ENCODE assay signal across 8 cellular contexts in genomic region chr10:110210663-110211454, GRCh38. TPM values are rescaled to one million over a fixed set of nuclear protein-coding genes. Genes with fewer than 3 reads are reported as not detected.
DNase-seq lines count a peak whose midpoint lies in the region; ATAC-seq, FAIRE-seq and TF ChIP-seq lines count a peak whose summit lies in the region.

No MANE protein-coding gene starts in this region.

- TF ChIP-seq POLR2A in NB4 (IDR thresholded peaks at IDR 0.05; ENCODE audit: extremely low read depth, insufficient read length) (peak; percentile 45), stomach (IDR thresholded peaks at IDR 0.05) (peak in 2 of 4 donors; percentile 50 to 63)

- H3K4me1 ChIP-seq in neural progenitor cell: peaks cover 18% of the 10 kb centered on the region
- peaks cover 27 to 58% (median 40%) of the 10 kb centered on the region in 4 donors for H3K4me1 ChIP-seq in stomach

- no peak for TF ChIP-seq CTCF in NB4 (IDR thresholded peaks at IDR 0.05; ENCODE audit: low read depth, low read length)
- TF ChIP-seq CTCF in neural progenitor cell (IDR thresholded peaks at IDR 0.05): no peak
- TF ChIP-seq CTCF in stomach (IDR thresholded peaks at IDR 0.05): no peak

- WGBS in stomach, 5 donors: 0 to 1% (median 0%) methylated on average over 48 to 60 of the region's 60 CpGs

- H3K9me3 ChIP-seq in neural progenitor cell (ENCODE audit: low read depth): no peaks in the 10 kb centered on the region
- H3K9me3 ChIP-seq in stomach: no peaks in the 10 kb centered on the region

- in situ Hi-C loops in SK-MEL-5 (cut with HindIII; ENCODE audit: low pct_unique_long_range_greater_than_20kb, low sequenced_read_pairs): no loop called here

- no peaks in the 10 kb centered on the region for H3K9me3 Mint-ChIP-seq in activated naive CD4-positive, alpha-beta T cell treated with anti-CD3 and anti-CD28 coated beads for 36 hours
- no peaks in the 10 kb centered on the region for H3K9me3 Mint-ChIP-seq in neural progenitor cell

- DNase-seq in GF-D8 (lab: John Stamatoyannopoulos, UW): peak; percentile 96
- peak; percentile 98 for DNase-seq in NB4 (ENCODE audit: low read depth)
- DNase-seq in SK-MEL-5 (ENCODE audit: low read depth, low spot score): peak; percentile 97
- peak; percentile 97 for DNase-seq in activated naive CD4-positive, alpha-beta T cell treated with anti-CD3 and anti-CD28 coated beads for 36 hours
- DNase-seq in frontal cortex (ENCODE audit: low spot score in 2 of 2): peak; percentile 95
- DNase-seq in neural progenitor cell (ENCODE audit: low spot score): peak; percentile 94
- peak; percentile 98 for DNase-seq in stomach

- peak overlapping the region; percentile 97 for H3K4me2 ChIP-seq in neural progenitor cell

- H3K4me3 ChIP-seq in NB4 (ENCODE audit: low read depth, low read length) (peak overlapping the region; percentile 64), neural progenitor cell (peak overlapping the region; percentile 84), stomach (peak overlapping the region; percentile 65 to 73 (median 68))

- CTCF ChIA-PET in activated naive CD4-positive, alpha-beta T cell treated with anti-CD3 and anti-CD28 coated beads for 36 hours (lab: Charles Lee): interaction anchor here (0.6 to 11.0 kb wide), 8 partner anchors 11 to 322 kb away, joined by 3 to 181 read pairs (median 7); no protein-coding TSS in a partner anchor

- no peak overlapping the region for H2AFZ ChIP-seq in neural progenitor cell (replicated peaks)

- peaks cover 36% of the 10 kb centered on the region for H3F3A ChIP-seq in neural progenitor cell (ENCODE audit: low read depth)

- peak overlapping the region; percentile 97 for H3K27ac Mint-ChIP-seq in activated naive CD4-positive, alpha-beta T cell treated with anti-CD3 and anti-CD28 coated beads for 36 hours
- H3K27ac Mint-ChIP-seq in neural progenitor cell: peak overlapping the region; percentile 66

- peaks cover 3% of the 10 kb centered on the region for H3K27me3 Mint-ChIP-seq in activated naive CD4-positive, alpha-beta T cell treated with anti-CD3 and anti-CD28 coated beads for 36 hours (ENCODE audit: low read depth)
- peaks cover 21% of the 10 kb centered on the region for H3K27me3 Mint-ChIP-seq in neural progenitor cell (ENCODE audit: insufficient read depth, low read depth)

- H3K36me3 ChIP-seq in neural progenitor cell (no peaks in the 10 kb centered on the region), stomach (no peaks in the 10 kb centered on the region)

- H3K36me3 Mint-ChIP-seq in activated naive CD4-positive, alpha-beta T cell treated with anti-CD3 and anti-CD28 coated beads for 36 hours (ENCODE audit: low read depth): peaks cover 2% of the 10 kb centered on the region
- peaks cover 3% of the 10 kb centered on the region for H3K36me3 Mint-ChIP-seq in neural progenitor cell

- H3K4me1 Mint-ChIP-seq in activated naive CD4-positive, alpha-beta T cell treated with anti-CD3 and anti-CD28 coated beads for 36 hours (ENCODE audit: low read depth): peaks cover 50% of the 10 kb centered on the region
- peaks cover 52% of the 10 kb centered on the region for H3K4me1 Mint-ChIP-seq in neural progenitor cell

- H3K9ac ChIP-seq in neural progenitor cell: no peak overlapping the region

- intact Hi-C loops in activated naive CD4-positive, alpha-beta T cell treated with anti-CD3 and anti-CD28 coated beads for 36 hours (cut with micrococcal nuclease): loop anchor here (1.0 to 5.0 kb wide), 8 partner anchors 10 to 651 kb away; partner anchors contain the start of genes SMC3 and XPNPEP1
- intact Hi-C loops in stomach (cut with DNase I; ENCODE audit: low total_unique reads): no loop called here

- no peaks in the 10 kb centered on the region for H3K79me2 ChIP-seq in neural progenitor cell (ENCODE audit: low read depth)

- H3K27me3 ChIP-seq in neural progenitor cell: peaks cover 79% of the 10 kb centered on the region
- H3K27me3 ChIP-seq in stomach: no peaks in the 10 kb centered on the region

- peaks cover 54% of the 10 kb centered on the region for H4K20me1 ChIP-seq in neural progenitor cell (ENCODE audit: low read depth)

- peak; percentile 65 for ATAC-seq in HG02571 (IDR thresholded peaks at IDR 0.05; ENCODE audit: unreplicated experiment)

- TF ChIP-seq EP300 in stomach (IDR thresholded peaks at IDR 0.05): no peak

- H3K27ac ChIP-seq in neural progenitor cell (no peak overlapping the region), stomach (peak overlapping the region; percentile 92 to 97 (median 94))

- H3K4me3 Mint-ChIP-seq in activated naive CD4-positive, alpha-beta T cell treated with anti-CD3 and anti-CD28 coated beads for 36 hours: peak overlapping the region; percentile 96
- H3K4me3 Mint-ChIP-seq in neural progenitor cell: peak overlapping the region; percentile 94

- peak; percentile 97 for FAIRE-seq in frontal cortex (lab: Jason Lieb, UNC)

RNA-seq across cellular contexts. Expression of gene MXI1, which starts 3.5 kb away (rescaled TPM):
- 52.9 and 53.9 TPM in 2 replicates for total RNA-seq in SK-MEL-5 (2014; rRNA removed; shearing (Covaris generic))
- 30.5 and 39.3 TPM in 2 replicates for polyA plus RNA-seq in SK-MEL-5 (2015; cell fraction: cytosol; rRNA removed)
- 459 and 547 TPM in 2 replicates for polyA plus RNA-seq in SK-MEL-5 (2015; cell fraction: nucleus; rRNA removed)
- total RNA-seq in activated naive CD4-positive, alpha-beta T cell treated with anti-CD3 and anti-CD28 coated beads for 36 hours: 10 to 100 TPM; 24.4 to 27.5 TPM
- total RNA-seq in frontal cortex (60.3 TPM), neural progenitor cell (ENCODE audit: low replicate concordance) (18.2 and 23.5 TPM in 2 replicates), stomach (100 to 1,000 TPM in 1 of 5 donors, 10 to 100 TPM in 3, 1 to 10 TPM in 1; 3.5 to 163 (median 48.8) TPM)
- polyA plus RNA-seq in stomach: 10 to 100 TPM; 17.1 to 62.0 (median 19.7) TPM
